Comparison of ENCODE assay signal across 26 cellular contexts in genomic region chr2:16250886-16251285, GRCh38.
A peak's percentile ranks its signal among the peaks of the same experiment; 100 is the strongest.
DNase-seq lines count a peak whose midpoint lies in the region; ATAC-seq, FAIRE-seq and TF ChIP-seq lines count a peak whose summit lies in the region.
"Had no signal": no experiment of that assay in that cellular context is flagged by ENCODE, and none has a peak within 500 bp of the region (broad histone marks: within the 10 kb centered on the region; RNA-seq: fewer than 3 reads in every experiment).

No MANE protein-coding gene starts in this region.

- H2AFZ ChIP-seq in trophoblast cell (ENCODE audit: insufficient read depth, low read length, poor library complexity) (no peak overlapping the region), MM.1S (ENCODE audit: low read length) (no peak overlapping the region)
- H2AFZ ChIP-seq: GM23338 had no signal

- H3K23ac ChIP-seq in trophoblast cell (ENCODE audit: low read length) = no peak overlapping the region

- no peak overlapping the region for H4K12ac ChIP-seq in trophoblast cell (ENCODE audit: low read depth, low read length)

- H3K27ac ChIP-seq in trophoblast cell (ENCODE audit: low read depth, low read length) (no peak overlapping the region), ascending aorta (no peak overlapping the region), MM.1S (ENCODE audit: low read length) (no peak overlapping the region), suprapubic skin (no peak overlapping the region)
- H3K27ac ChIP-seq: A549, BLaER1, SK-N-MC had no signal

- H3K9ac ChIP-seq in trophoblast cell (ENCODE audit: low read length) (no peak overlapping the region), MM.1S (ENCODE audit: low read length) (no peak overlapping the region)
- H3K9ac ChIP-seq: BLaER1 had no signal

- no peaks in the 10 kb centered on the region for H3K27me3 ChIP-seq in BE2C
- H3K27me3 ChIP-seq in bronchial epithelial cell (ENCODE audit: control insufficient read depth, insufficient read depth, low read length) = peaks cover 30% of the 10 kb centered on the region
- no peaks in the 10 kb centered on the region for H3K27me3 ChIP-seq in trophoblast cell (ENCODE audit: insufficient read depth, low read length)
- no peaks in the 10 kb centered on the region for H3K27me3 ChIP-seq in ascending aorta
- H3K27me3 ChIP-seq in MM.1S (replicated peaks; ENCODE audit: insufficient read depth, low read length) = no peaks in the 10 kb centered on the region
- peaks cover 16% of the 10 kb centered on the region for H3K27me3 ChIP-seq in suprapubic skin
- H3K27me3 ChIP-seq: BLaER1 had no signal

- H3K4ac ChIP-seq in trophoblast cell (ENCODE audit: low read depth, low read length) = no peak overlapping the region

- H3K79me2 ChIP-seq in trophoblast cell (ENCODE audit: control insufficient read depth, insufficient read depth, low read length, poor library complexity) = no peaks in the 10 kb centered on the region
- H3K79me2 ChIP-seq in MM.1S (ENCODE audit: low read length) = no peaks in the 10 kb centered on the region

- peaks cover 11% of the 10 kb centered on the region for H3K4me1 ChIP-seq in BE2C
- peaks cover 9 to 14% of the 10 kb centered on the region in 2 experiments for H3K4me1 ChIP-seq in trophoblast cell (ENCODE audit: control insufficient read depth in 1 of 2, insufficient read depth in 2 of 2, low read length in 2 of 2)
- H3K4me1 ChIP-seq in ascending aorta = no peaks in the 10 kb centered on the region
- no peaks in the 10 kb centered on the region for H3K4me1 ChIP-seq in MM.1S (ENCODE audit: low read length)
- peaks cover 16% of the 10 kb centered on the region for H3K4me1 ChIP-seq in suprapubic skin
- H3K4me1 ChIP-seq: A549, BLaER1 had no signal

- no peaks in the 10 kb centered on the region for H3K36me3 ChIP-seq in BE2C
- no peaks in the 10 kb centered on the region for H3K36me3 ChIP-seq in bronchial epithelial cell (ENCODE audit: control insufficient read depth, insufficient read depth, low read length)
- H3K36me3 ChIP-seq in trophoblast cell (ENCODE audit: control insufficient read depth in 1 of 2, insufficient read depth in 2 of 2, low read length in 2 of 2) = no peaks in the 10 kb centered on the region
- no peaks in the 10 kb centered on the region for H3K36me3 ChIP-seq in ascending aorta
- H3K36me3 ChIP-seq in MM.1S (replicated peaks; ENCODE audit: insufficient read depth, low read length) = no peaks in the 10 kb centered on the region
- H3K36me3 ChIP-seq in suprapubic skin = no peaks in the 10 kb centered on the region
- H3K36me3 ChIP-seq: BLaER1 had no signal

- DNase-seq in BE2C = peak; percentile 98
- DNase-seq in M059J (ENCODE audit: low read depth) = peak; percentile 0
- DNase-seq in bronchial epithelial cell (ENCODE audit: low read depth) = peak; percentile 90
- DNase-seq in trophoblast cell = peak; percentile 30 to 36
- DNase-seq in ascending aorta (ENCODE audit: low spot score in 2 of 2) = no peak
- DNase-seq in MM.1S = no peak
- DNase-seq in suprapubic skin (ENCODE audit: low spot score in 2 of 2) = no peak
- DNase-seq: CD4-positive, alpha-beta memory T cell; KG1; NCI-H1092; NCI-H1436 treated with DMSO at 0.1 percent for 48 hours; NCI-H2029; NCI-H345; NCI-H526; NK-92 treated with Interleukin-12 subunit alpha and Interleukin-12 subunit beta, amount 100 ng/mL, for 24 hours; SHP77 had no signal

- no peak overlapping the region for H3K18ac ChIP-seq in trophoblast cell (ENCODE audit: low read length)

- no peak overlapping the region for H2BK120ac ChIP-seq in trophoblast cell (ENCODE audit: insufficient read depth, low read length, poor library complexity)

- no CpG with 5 or more reads among the region's 5 CpGs for WGBS in trophoblast cell (ENCODE audit: extremely low coverage, insufficient coverage, insufficient read length)
- WGBS in suprapubic skin = 79% methylated on average over 5 of the region's 5 CpGs

- no peak overlapping the region for H4K91ac ChIP-seq in trophoblast cell (ENCODE audit: low read depth, low read length)

- H3K4me3 ChIP-seq in BE2C (ENCODE audit: low read depth, low read length) = no peak overlapping the region
- no peak overlapping the region for H3K4me3 ChIP-seq in bronchial epithelial cell (ENCODE audit: low read depth, low read length)
- no peak overlapping the region for H3K4me3 ChIP-seq in trophoblast cell (ENCODE audit: low read depth, low read length)
- H3K4me3 ChIP-seq in ascending aorta = no peak overlapping the region
- no peak overlapping the region for H3K4me3 ChIP-seq in MM.1S (ENCODE audit: low read length)
- no peak overlapping the region for H3K4me3 ChIP-seq in suprapubic skin
- H3K4me3 ChIP-seq: A549, BLaER1, GM23338, SK-N-MC had no signal

- no peaks in the 10 kb centered on the region for H3F3A ChIP-seq in MM.1S (ENCODE audit: insufficient read depth, low read length)

- no peak for FAIRE-seq in bronchial epithelial cell (lab: Jason Lieb, UNC)
- FAIRE-seq: A549, GM12891, GM18507, HepG2, RCC 7860 had no signal

- TF ChIP-seq POLR2A in suprapubic skin (IDR thresholded peaks at IDR 0.05) = no peak

- no peak overlapping the region for H2BK5ac ChIP-seq in trophoblast cell (ENCODE audit: low read depth, low read length, poor library complexity)

- H3K4me2 ChIP-seq in trophoblast cell (ENCODE audit: low read length) = no peak overlapping the region
- H3K4me2 ChIP-seq in MM.1S (ENCODE audit: low read depth, low read length) = no peak overlapping the region
- H3K4me2 ChIP-seq: A549, BLaER1, GM23338 had no signal

- no peaks in the 10 kb centered on the region for H4K20me1 ChIP-seq in MM.1S (ENCODE audit: insufficient read depth, low read length)
- H4K20me1 ChIP-seq: BLaER1 had no signal

- TF ChIP-seq EP300 in suprapubic skin (IDR thresholded peaks at IDR 0.05) = no peak

- H3K79me1 ChIP-seq in trophoblast cell (ENCODE audit: low read length) = peaks cover 1% of the 10 kb centered on the region

- no peak overlapping the region for H4K8ac ChIP-seq in trophoblast cell (ENCODE audit: low read depth, low read length)

- TF ChIP-seq CTCF in BE2C (IDR thresholded peaks at IDR 0.05; ENCODE audit: low read depth, low read length) = no peak
- no peak for TF ChIP-seq CTCF in bronchial epithelial cell (IDR thresholded peaks at IDR 0.05; ENCODE audit: insufficient read depth, low read length, severe bottlenecking)
- TF ChIP-seq CTCF in ascending aorta (IDR thresholded peaks at IDR 0.05) = no peak
- TF ChIP-seq CTCF in MM.1S (IDR thresholded peaks at IDR 0.05; ENCODE audit: low read length) = no peak
- no peak for TF ChIP-seq CTCF in suprapubic skin (IDR thresholded peaks at IDR 0.05)

- no peaks in the 10 kb centered on the region for H3K9me2 ChIP-seq in MM.1S (replicated peaks; ENCODE audit: insufficient read depth, low read length)

- H2BK12ac ChIP-seq in trophoblast cell (ENCODE audit: low read length) = no peak overlapping the region

- intact Hi-C loops in ascending aorta (cut with DNase I) = no loop called here

- H2AK5ac ChIP-seq in trophoblast cell (ENCODE audit: low read length) = no peak overlapping the region

- peaks cover 12% of the 10 kb centered on the region for H3K9me3 ChIP-seq in BE2C
- H3K9me3 ChIP-seq in trophoblast cell (ENCODE audit: insufficient read depth, low read depth, low read length) = no peaks in the 10 kb centered on the region
- H3K9me3 ChIP-seq in ascending aorta = no peaks in the 10 kb centered on the region
- no peaks in the 10 kb centered on the region for H3K9me3 ChIP-seq in MM.1S (replicated peaks; ENCODE audit: insufficient read depth, low read length)
- no peaks in the 10 kb centered on the region for H3K9me3 ChIP-seq in suprapubic skin
- H3K9me3 ChIP-seq: A549, BLaER1 had no signal

- no peak overlapping the region for H3K14ac ChIP-seq in trophoblast cell (ENCODE audit: low read length)

- no peak for ATAC-seq in HG03565 (IDR thresholded peaks at IDR 0.05; ENCODE audit: unreplicated experiment)
- ATAC-seq: A549, GM23338, HCT116, HepG2 had no signal

Comparison
In these comparisons a context has a peak if more than half of its experiments do, and no peak if none do; other contexts are left out.
1. DNase-seq: peak in BE2C (single experiment), M059J (single experiment), bronchial epithelial cell (single experiment) and trophoblast cell (2 of 2); none in ascending aorta (0 of 2), MM.1S (single experiment) and suprapubic skin (0 of 2).